1 cellular context compared by ENCODE assay signal in genomic region chr17:17921192-17922082, GRCh38.
TF ChIP-seq lines count a peak whose summit lies in the region.

No MANE protein-coding gene starts in this region.

TF ChIP-seq in HEK293, 187 proteins besides CTCF, POLR2A, EP300 and RAD21 (continued from another document and continues in another):
- TF ChIP-seq TSHZ1 (tag by site-specific recombination; IDR thresholded peaks at IDR 0.05; ENCODE audit: borderline replicate concordance) (no peak), ZNF626 (tag by site-specific recombination; IDR thresholded peaks at IDR 0.05) (no peak), ATF2 (tag by site-specific recombination; IDR thresholded peaks at IDR 0.05; ENCODE audit: low read depth) (no peak), ZNF639 (tag by site-specific recombination; IDR thresholded peaks at IDR 0.05) (no peak), ZSCAN30 (tag by site-specific recombination; IDR thresholded peaks at IDR 0.05) (no peak), ZNF148 (tag by site-specific recombination; IDR thresholded peaks at IDR 0.05; ENCODE audit: borderline replicate concordance) (no peak), ZNF580 (tag by site-specific recombination; IDR thresholded peaks at IDR 0.05) (no peak), MYNN (tag by site-specific recombination; IDR thresholded peaks at IDR 0.05; ENCODE audit: borderline replicate concordance) (no peak), ZNF777 (tag by site-specific recombination; IDR thresholded peaks at IDR 0.05; ENCODE audit: borderline replicate concordance) (no peak), ZNF510 (tag by site-specific recombination; IDR thresholded peaks at IDR 0.05; ENCODE audit: insufficient replicate concordance) (no peak), TCF7L2 (IDR thresholded peaks at IDR 0.05; ENCODE audit: borderline replicate concordance, low read depth, low read length) (0 out of 2 replicates have a peak, but pooled peaks have one; percentile 6), ZNF366 (tag by site-specific recombination; conservative IDR thresholded peaks at IDR 0.05) (peak; percentile 44; the same call in 1 of the 2 replicates), ZBTB17 (tag by site-specific recombination; IDR thresholded peaks at IDR 0.05) (no peak), ZNF335 (tag by site-specific recombination; conservative IDR thresholded peaks at IDR 0.05) (no peak), ZNF26 (tag by site-specific recombination; IDR thresholded peaks at IDR 0.05) (no peak), GLIS2 (tag by site-specific recombination; IDR thresholded peaks at IDR 0.05) (peak; percentile 76), ZNF24 (tag by site-specific recombination; IDR thresholded peaks at IDR 0.05) (no peak), ZNF169 (tag by site-specific recombination; IDR thresholded peaks at IDR 0.05) (no peak), SP7 (tag by site-specific recombination; IDR thresholded peaks at IDR 0.05) (peak; percentile 74), ZNF184 (tag by site-specific recombination; IDR thresholded peaks at IDR 0.05) (no peak), PRDM6 (tag by site-specific recombination; IDR thresholded peaks at IDR 0.05) (no peak), KLF17 (tag by site-specific recombination; IDR thresholded peaks at IDR 0.05) (peak; percentile 38; the same call in 1 of the 2 replicates), ZNF521 (tag by site-specific recombination; IDR thresholded peaks at IDR 0.05) (no peak), ZNF274 (IDR thresholded peaks at IDR 0.05; ENCODE audit: low read length) (no peak), ZNF274 (tag by site-specific recombination; IDR thresholded peaks at IDR 0.05; ENCODE audit: borderline replicate concordance) (no peak), ZNF747 (tag by site-specific recombination; IDR thresholded peaks at IDR 0.05) (no peak), ZFP37 (tag by site-specific recombination; IDR thresholded peaks at IDR 0.05) (no peak), SETDB1 (IDR thresholded peaks at IDR 0.05; ENCODE audit: insufficient read length, low read length) (no peak), ZBTB20 (tag by site-specific recombination; IDR thresholded peaks at IDR 0.05) (no peak), ZFP41 (tag by site-specific recombination; IDR thresholded peaks at IDR 0.05; ENCODE audit: borderline replicate concordance) (no peak), ZNF610 (tag by site-specific recombination; IDR thresholded peaks at IDR 0.05; ENCODE audit: borderline replicate concordance) (no peak), ZNF548 (tag by site-specific recombination; IDR thresholded peaks at IDR 0.05) (no peak), ZFP3 (tag by site-specific recombination; IDR thresholded peaks at IDR 0.05; ENCODE audit: low read depth) (no peak), SALL2 (tag by site-specific recombination; IDR thresholded peaks at IDR 0.05; ENCODE audit: borderline replicate concordance) (no peak), ZNF501 (tag by site-specific recombination; IDR thresholded peaks at IDR 0.05) (no peak), ZNF394 (tag by site-specific recombination; IDR thresholded peaks at IDR 0.05; ENCODE audit: borderline replicate concordance) (peak; percentile 98), ZNF596 (tag by site-specific recombination; IDR thresholded peaks at IDR 0.05) (no peak), ZNF600 (tag by site-specific recombination; IDR thresholded peaks at IDR 0.05) (no peak), ZNF302 (tag by site-specific recombination; IDR thresholded peaks at IDR 0.05; ENCODE audit: low read depth) (no peak), OSR2 (tag by site-specific recombination; IDR thresholded peaks at IDR 0.05) (peak; percentile 90), ZNF707 (tag by site-specific recombination; IDR thresholded peaks at IDR 0.05) (no peak), ZNF292 (tag by site-specific recombination; IDR thresholded peaks at IDR 0.05; ENCODE audit: borderline replicate concordance, low read depth) (no peak), ZNF768 (tag by site-specific recombination; IDR thresholded peaks at IDR 0.05) (no peak), ZNF558 (tag by site-specific recombination; IDR thresholded peaks at IDR 0.05) (no peak), ZNF324 (tag by site-specific recombination; IDR thresholded peaks at IDR 0.05) (no peak), AEBP2 (tag by site-specific recombination; IDR thresholded peaks at IDR 0.05; ENCODE audit: borderline replicate concordance) (no peak), RBAK (tag by site-specific recombination; IDR thresholded peaks at IDR 0.05) (no peak), ZNF624 (tag by site-specific recombination; IDR thresholded peaks at IDR 0.05) (no peak), REPIN1 (tag by site-specific recombination; IDR thresholded peaks at IDR 0.05; ENCODE audit: low read depth) (no peak), ZNF843 (tag by site-specific recombination; IDR thresholded peaks at IDR 0.05) (no peak), ZNF529 (tag by site-specific recombination; IDR thresholded peaks at IDR 0.05; ENCODE audit: insufficient replicate concordance) (no peak), ZBTB6 (tag by site-specific recombination; IDR thresholded peaks at IDR 0.05) (no peak)
